In the genomic region with DNA sequence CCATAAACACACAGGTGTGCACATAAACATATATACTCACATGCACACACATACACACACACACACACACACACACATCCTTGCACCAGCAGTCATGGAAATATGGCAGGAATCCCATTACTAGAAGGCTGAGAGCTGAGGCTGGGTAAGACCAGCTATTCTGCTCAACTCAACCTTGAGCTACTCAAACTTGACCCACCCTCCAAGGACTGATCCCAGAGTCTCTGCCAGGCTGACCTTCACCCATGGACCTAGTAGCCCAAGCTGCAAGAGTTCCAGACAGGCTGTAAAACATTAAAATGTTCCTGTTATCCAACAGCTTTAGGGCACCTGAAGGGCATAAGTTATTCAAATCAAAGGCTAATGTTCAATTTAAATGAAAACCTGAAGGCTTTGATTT, we compare ENCODE assay signal across 16 cellular contexts.
A peak's percentile ranks its signal among the peaks of the same experiment; 100 is the strongest.
DNase-seq lines count a peak whose midpoint lies in the region; ATAC-seq and TF ChIP-seq lines count a peak whose summit lies in the region.
"Had no signal": no experiment of that assay in that cellular context is flagged by ENCODE, and none has a peak within 500 bp of the region (broad histone marks: within the 10 kb centered on the region; RNA-seq: fewer than 3 reads in every experiment).

No MANE protein-coding gene starts in this region.

- H3K4me3 ChIP-seq in GM23338 = no peak overlapping the region
- H3K4me3 ChIP-seq: BLaER1 treated with 17β-estradiol and CSF1 and Interleukin-3, amounts not matched to agents 10 nM and 100 nM; GM23248 had no signal

- ATAC-seq in GM23338 (no peak), HG03442 (IDR thresholded peaks at IDR 0.05; ENCODE audit: unreplicated experiment) (no peak)

- peaks cover 2% of the 10 kb centered on the region for H3K27me3 Mint-ChIP-seq in GM23338 (ENCODE audit: insufficient read depth, low read depth, poor library complexity)
- peaks cover 8% of the 10 kb centered on the region for H3K27me3 Mint-ChIP-seq in nephron progenitor cell (ENCODE audit: low read depth, poor library complexity)

- H3K9me2 ChIP-seq in GM23338 (ENCODE audit: insufficient read depth) = peaks cover under 1% of the 10 kb centered on the region; the same call in 1 of the 2 replicates

- no peaks in the 10 kb centered on the region for H3K36me3 ChIP-seq in GM23338 (ENCODE audit: insufficient read depth)
- H3K36me3 ChIP-seq: BLaER1 treated with 17β-estradiol and CSF1 and Interleukin-3, amounts not matched to agents 10 nM and 100 nM had no signal

- no peak overlapping the region for H3K4me3 Mint-ChIP-seq in GM23338
- no peak overlapping the region for H3K4me3 Mint-ChIP-seq in nephron progenitor cell
- H3K4me3 Mint-ChIP-seq: B cell; CD4-positive, alpha-beta memory T cell; H9; HFFc6 had no signal

- no peak overlapping the region for H3K4me2 ChIP-seq in GM23338
- H3K4me2 ChIP-seq: BLaER1 treated with 17β-estradiol and CSF1 and Interleukin-3, amounts not matched to agents 10 nM and 100 nM had no signal

- 0 out of 2 replicates have a peak overlapping the region, but pooled peaks have one; percentile 25 for H2AFZ ChIP-seq in GM23338
- H2AFZ ChIP-seq: GM23248 had no signal

- no peaks in the 10 kb centered on the region for H4K20me1 ChIP-seq in GM23338 (replicated peaks; ENCODE audit: insufficient read depth)
- H4K20me1 ChIP-seq: BLaER1 treated with 17β-estradiol and CSF1 and Interleukin-3, amounts not matched to agents 10 nM and 100 nM had no signal

- TF ChIP-seq CTCF in GM23338 (conservative IDR thresholded peaks at IDR 0.05; ENCODE audit: low read depth in 2 of 2) = no peak
- TF ChIP-seq CTCF in nephron progenitor cell (IDR thresholded peaks at IDR 0.05) = no peak

- H3K4me1 Mint-ChIP-seq in GM23338 (peaks cover 22% of the 10 kb centered on the region), nephron progenitor cell (peaks cover 52% of the 10 kb centered on the region)
- H3K4me1 Mint-ChIP-seq: CD4-positive, alpha-beta memory T cell had no signal

- no peak overlapping the region for H3K27ac ChIP-seq in GM23338 (ENCODE audit: low read depth)
- H3K27ac ChIP-seq: 22Rv1; BLaER1 treated with 17β-estradiol and CSF1 and Interleukin-3, amounts not matched to agents 10 nM and 100 nM; GM23248 had no signal

- no peak for DNase-seq in GM23338 (ENCODE audit: low spot score)
- DNase-seq in NCI-H69 (lab: John Stamatoyannopoulos, UW) = peak; percentile 17
- no peak for DNase-seq in nephron progenitor cell
- no peak for DNase-seq in SHP77 treated with DMSO at 0.1 percent for 48 hours (lab: John Stamatoyannopoulos, UW)
- DNase-seq in C1 segment of cervical spinal cord (lab: John Stamatoyannopoulos, UW) = no peak
- DNase-seq: Calu3; CD4-positive, alpha-beta memory T cell; DMS79 treated with DMSO at 0.1 percent for 48 hours; GF-D8; GM23248; HFFc6 had no signal

- H3K27ac Mint-ChIP-seq in GM23338 (no peak overlapping the region), nephron progenitor cell (peak overlapping the region; percentile 44)
- H3K27ac Mint-ChIP-seq: B cell; CD4-positive, alpha-beta memory T cell; H9; HFFc6 had no signal

- H3F3A ChIP-seq in GM23338 (replicated peaks; ENCODE audit: low read depth) = 0 out of 2 replicates have a peak, but pooled peaks cover 3% of the 10 kb centered on the region

- peaks cover 12% of the 10 kb centered on the region; the same call in 1 of the 2 replicates for H3K4me1 ChIP-seq in GM23338 (ENCODE audit: insufficient read depth)

- H3K36me3 Mint-ChIP-seq in GM23338 (ENCODE audit: low read depth) (no peaks in the 10 kb centered on the region), nephron progenitor cell (ENCODE audit: low read depth) (no peaks in the 10 kb centered on the region)
- H3K36me3 Mint-ChIP-seq: CD4-positive, alpha-beta memory T cell had no signal

- H3K27me3 ChIP-seq in GM23338 (ENCODE audit: insufficient read depth) = no peaks in the 10 kb centered on the region
- H3K27me3 ChIP-seq: BLaER1 treated with 17β-estradiol and CSF1 and Interleukin-3, amounts not matched to agents 10 nM and 100 nM had no signal

- no peaks in the 10 kb centered on the region for H3K79me2 ChIP-seq in GM23338 (replicated peaks; ENCODE audit: insufficient read depth)

- no peaks in the 10 kb centered on the region for H3K9me3 Mint-ChIP-seq in GM23338
- no peaks in the 10 kb centered on the region for H3K9me3 Mint-ChIP-seq in nephron progenitor cell
- H3K9me3 Mint-ChIP-seq: H9, HFFc6 had no signal

TF ChIP-seq in GM23338, 12 proteins besides CTCF, POLR2A, EP300 and RAD21 (continues in another document):
- TF ChIP-seq STAT1 (IDR thresholded peaks at IDR 0.05; ENCODE audit: unreplicated experiment) = no peak
- TF ChIP-seq ZNF114 (CRISPR knock-in tag; IDR thresholded peaks at IDR 0.05) = no peak
- TF ChIP-seq ZNF331 (CRISPR knock-in tag; IDR thresholded peaks at IDR 0.05; ENCODE audit: low read depth) = no peak
- no peak for TF ChIP-seq CREB1 (CRISPR knock-in tag; IDR thresholded peaks at IDR 0.05; ENCODE audit: low read depth)
- TF ChIP-seq, protein P1, sequence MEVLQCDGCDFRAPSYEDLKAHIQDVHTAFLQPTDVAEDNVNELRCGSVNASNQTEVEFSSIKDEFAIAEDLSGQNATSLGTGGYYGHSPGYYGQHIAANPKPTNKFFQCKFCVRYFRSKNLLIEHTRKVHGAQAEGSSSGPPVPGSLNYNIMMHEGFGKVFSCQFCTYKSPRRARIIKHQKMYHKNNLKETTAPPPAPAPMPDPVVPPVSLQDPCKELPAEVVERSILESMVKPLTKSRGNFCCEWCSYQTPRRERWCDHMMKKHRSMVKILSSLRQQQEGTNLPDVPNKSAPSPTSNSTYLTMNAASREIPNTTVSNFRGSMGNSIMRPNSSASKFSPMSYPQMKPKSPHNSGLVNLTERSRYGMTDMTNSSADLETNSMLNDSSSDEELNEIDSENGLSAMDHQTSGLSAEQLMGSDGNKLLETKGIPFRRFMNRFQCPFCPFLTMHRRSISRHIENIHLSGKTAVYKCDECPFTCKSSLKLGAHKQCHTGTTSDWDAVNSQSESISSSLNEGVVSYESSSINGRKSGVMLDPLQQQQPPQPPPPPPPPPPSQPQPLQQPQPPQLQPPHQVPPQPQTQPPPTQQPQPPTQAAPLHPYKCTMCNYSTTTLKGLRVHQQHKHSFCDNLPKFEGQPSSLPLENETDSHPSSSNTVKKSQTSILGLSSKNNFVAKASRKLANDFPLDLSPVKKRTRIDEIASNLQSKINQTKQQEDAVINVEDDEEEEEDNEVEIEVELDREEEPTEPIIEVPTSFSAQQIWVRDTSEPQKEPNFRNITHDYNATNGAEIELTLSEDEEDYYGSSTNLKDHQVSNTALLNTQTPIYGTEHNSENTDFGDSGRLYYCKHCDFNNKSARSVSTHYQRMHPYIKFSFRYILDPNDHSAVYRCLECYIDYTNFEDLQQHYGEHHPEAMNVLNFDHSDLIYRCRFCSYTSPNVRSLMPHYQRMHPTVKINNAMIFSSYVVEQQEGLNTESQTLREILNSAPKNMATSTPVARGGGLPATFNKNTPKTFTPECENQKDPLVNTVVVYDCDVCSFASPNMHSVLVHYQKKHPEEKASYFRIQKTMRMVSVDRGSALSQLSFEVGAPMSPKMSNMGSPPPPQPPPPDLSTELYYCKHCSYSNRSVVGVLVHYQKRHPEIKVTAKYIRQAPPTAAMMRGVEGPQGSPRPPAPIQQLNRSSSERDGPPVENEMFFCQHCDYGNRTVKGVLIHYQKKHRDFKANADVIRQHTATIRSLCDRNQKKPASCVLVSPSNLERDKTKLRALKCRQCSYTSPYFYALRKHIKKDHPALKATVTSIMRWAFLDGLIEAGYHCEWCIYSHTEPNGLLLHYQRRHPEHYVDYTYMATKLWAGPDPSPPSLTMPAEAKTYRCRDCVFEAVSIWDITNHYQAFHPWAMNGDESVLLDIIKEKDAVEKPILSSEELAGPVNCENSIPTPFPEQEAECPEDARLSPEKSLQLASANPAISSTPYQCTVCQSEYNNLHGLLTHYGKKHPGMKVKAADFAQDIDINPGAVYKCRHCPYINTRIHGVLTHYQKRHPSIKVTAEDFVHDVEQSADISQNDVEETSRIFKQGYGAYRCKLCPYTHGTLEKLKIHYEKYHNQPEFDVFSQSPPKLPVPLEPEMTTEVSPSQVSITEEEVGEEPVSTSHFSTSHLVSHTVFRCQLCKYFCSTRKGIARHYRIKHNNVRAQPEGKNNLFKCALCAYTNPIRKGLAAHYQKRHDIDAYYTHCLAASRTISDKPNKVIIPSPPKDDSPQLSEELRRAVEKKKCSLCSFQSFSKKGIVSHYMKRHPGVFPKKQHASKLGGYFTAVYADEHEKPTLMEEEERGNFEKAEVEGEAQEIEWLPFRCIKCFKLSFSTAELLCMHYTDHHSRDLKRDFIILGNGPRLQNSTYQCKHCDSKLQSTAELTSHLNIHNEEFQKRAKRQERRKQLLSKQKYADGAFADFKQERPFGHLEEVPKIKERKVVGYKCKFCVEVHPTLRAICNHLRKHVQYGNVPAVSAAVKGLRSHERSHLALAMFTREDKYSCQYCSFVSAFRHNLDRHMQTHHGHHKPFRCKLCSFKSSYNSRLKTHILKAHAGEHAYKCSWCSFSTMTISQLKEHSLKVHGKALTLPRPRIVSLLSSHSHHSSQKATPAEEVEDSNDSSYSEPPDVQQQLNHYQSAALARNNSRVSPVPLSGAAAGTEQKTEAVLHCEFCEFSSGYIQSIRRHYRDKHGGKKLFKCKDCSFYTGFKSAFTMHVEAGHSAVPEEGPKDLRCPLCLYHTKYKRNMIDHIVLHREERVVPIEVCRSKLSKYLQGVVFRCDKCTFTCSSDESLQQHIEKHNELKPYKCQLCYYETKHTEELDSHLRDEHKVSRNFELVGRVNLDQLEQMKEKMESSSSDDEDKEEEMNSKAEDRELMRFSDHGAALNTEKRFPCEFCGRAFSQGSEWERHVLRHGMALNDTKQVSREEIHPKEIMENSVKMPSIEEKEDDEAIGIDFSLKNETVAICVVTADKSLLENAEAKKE (CRISPR knock-in tag; IDR thresholded peaks at IDR 0.05) = no peak
- no peak for TF ChIP-seq JUNB (IDR thresholded peaks at IDR 0.05; ENCODE audit: unreplicated experiment)
- TF ChIP-seq POLR2AphosphoS5 (IDR thresholded peaks at IDR 0.05; ENCODE audit: low read depth) = no peak
- no peak for TF ChIP-seq EZH2phosphoT487 (IDR thresholded peaks at IDR 0.05; ENCODE audit: unreplicated experiment)
